Comparison of ENCODE assay signal across 8 cellular contexts in the genomic region with DNA sequence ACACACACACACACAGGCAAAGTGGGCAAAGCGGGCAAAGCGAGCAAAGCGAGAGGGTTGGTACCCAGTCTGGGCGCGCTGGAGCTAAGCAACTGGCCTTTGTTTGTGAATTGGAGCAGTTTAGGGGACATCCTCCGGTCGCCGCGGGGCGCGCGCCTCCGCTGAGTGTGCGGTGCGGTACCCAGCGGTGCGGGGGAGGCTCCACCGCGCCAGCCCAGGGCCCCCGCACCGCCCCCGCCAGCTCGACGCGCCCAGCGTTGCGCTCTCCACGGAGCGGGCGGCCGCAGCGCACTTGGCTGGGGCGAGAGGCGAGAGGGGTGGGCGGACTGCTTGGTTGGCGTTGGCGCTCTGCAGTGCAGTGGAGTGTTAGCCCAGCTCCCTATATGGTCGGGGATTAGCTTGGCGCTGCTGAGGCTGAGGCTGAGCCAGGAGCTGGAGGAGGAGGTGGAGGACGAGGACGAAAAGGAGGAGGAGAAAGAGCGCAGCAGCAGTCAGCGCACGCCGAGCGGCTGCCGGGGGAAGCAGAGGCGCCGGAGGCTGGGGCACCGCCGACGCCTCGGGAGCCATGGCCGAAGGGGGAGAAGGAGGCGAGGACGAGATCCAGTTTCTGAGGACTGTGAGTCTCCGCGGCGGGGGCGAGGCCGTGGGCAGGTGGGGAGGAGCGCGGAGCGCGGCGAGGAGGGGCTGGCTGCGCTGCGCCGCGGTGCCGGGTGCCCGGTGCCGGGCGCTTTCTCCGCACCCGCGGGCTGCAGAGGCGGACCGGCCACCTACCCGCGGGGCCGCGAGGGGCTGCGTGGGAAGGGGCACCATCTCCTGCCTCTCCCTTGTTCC. TPM values are rescaled to one million over a fixed set of nuclear protein-coding genes. Genes with fewer than 3 reads are reported as not detected.
DNase-seq lines count a peak whose midpoint lies in the region; ATAC-seq and TF ChIP-seq lines count a peak whose summit lies in the region.

A gene (plus strand): TSS at position 487 of the 831 bp plus-strand sequence. CDS start 79 bp downstream, at position 566.

- intact Hi-C loops in activated T-helper 1 cell treated with anti-CD3 and anti-CD28 coated beads, Interleukin-12 subunit alpha, Interleukin-12 subunit beta, Interleukin-2, Interleukin-4 antibody, amounts not matched to agents 30 ng/mL and 10 ng/mL and 1 ng/mL, durations not matched to agents 14 hours and 24 hours and 36 hours (cut with micrococcal nuclease): no loop called here

- peak; percentile 37; the same call in 1 of the 2 replicates for TF ChIP-seq CTCF in HEK293 (tag by site-specific recombination; IDR thresholded peaks at IDR 0.05)

- no peaks in the 10 kb centered on the region for H3K9me3 Mint-ChIP-seq in activated T-helper 1 cell treated with anti-CD3 and anti-CD28 coated beads, Interleukin-12 subunit alpha, Interleukin-12 subunit beta, Interleukin-2, Interleukin-4 antibody, amounts not matched to agents 30 ng/mL and 10 ng/mL and 1 ng/mL, durations not matched to agents 14 hours and 24 hours and 36 hours

- H3K27me3 Mint-ChIP-seq in activated T-helper 1 cell treated with anti-CD3 and anti-CD28 coated beads, Interleukin-12 subunit alpha, Interleukin-12 subunit beta, Interleukin-2, Interleukin-4 antibody, amounts not matched to agents 30 ng/mL and 10 ng/mL and 1 ng/mL, durations not matched to agents 14 hours and 24 hours and 36 hours (ENCODE audit: insufficient read depth): peaks cover 39% of the 10 kb centered on the region

- DNase-seq in adipocyte (ENCODE audit: low read depth): peak; percentile 24
- no peak for DNase-seq in activated T-helper 1 cell treated with anti-CD3 and anti-CD28 coated beads, Interleukin-12 subunit alpha, Interleukin-12 subunit beta, Interleukin-2, Interleukin-4 antibody, amounts not matched to agents 30 ng/mL and 10 ng/mL and 1 ng/mL, durations not matched to agents 14 hours and 24 hours and 36 hours (ENCODE audit: low spot score)
- DNase-seq in LoVo (ENCODE audit: low spot score): no peak
- no peak for DNase-seq in 8988T

- no peaks in the 10 kb centered on the region for H3K4me1 Mint-ChIP-seq in activated T-helper 1 cell treated with anti-CD3 and anti-CD28 coated beads, Interleukin-12 subunit alpha, Interleukin-12 subunit beta, Interleukin-2, Interleukin-4 antibody, amounts not matched to agents 30 ng/mL and 10 ng/mL and 1 ng/mL, durations not matched to agents 14 hours and 24 hours and 36 hours (ENCODE audit: low read depth)

- H3K27ac ChIP-seq in HEK293 (ENCODE audit: extremely low read depth, low read depth, low read length) (no peak within 1 kb of the TSS), iPS-18a (ENCODE audit: low read length) (no peak within 1 kb of the TSS)

- H3K9ac ChIP-seq in adipocyte (ENCODE audit: low read length) (no peak within 1 kb of the TSS), iPS-18a (ENCODE audit: low read length) (peak within 1 kb of the TSS; percentile 8), skeletal muscle satellite cell (ENCODE audit: low read depth, low read length) (no peak within 1 kb of the TSS)

- POLR2A ChIA-PET in HEK293 (lab: Yijun Ruan, JAX): no interaction called here

- peak within 1 kb of the TSS; percentile 61 for H3K4me2 ChIP-seq in skeletal muscle satellite cell (ENCODE audit: low read length)

- peaks cover 64% of the 10 kb centered on the region for H3K27me3 ChIP-seq in adipocyte (replicated peaks; ENCODE audit: control insufficient read depth, insufficient read depth, low read length)
- peaks cover 52% of the 10 kb centered on the region for H3K27me3 ChIP-seq in iPS-18a (ENCODE audit: control insufficient read depth, insufficient read depth, low read length)
- H3K27me3 ChIP-seq in skeletal muscle satellite cell (ENCODE audit: control insufficient read depth, insufficient read depth, low read length): peaks cover 94% of the 10 kb centered on the region

- H3K36me3 ChIP-seq in HEK293 (ENCODE audit: control insufficient read depth in 2 of 2, insufficient read depth in 1 of 2, low read length in 2 of 2) (no peaks in the 10 kb centered on the region), adipocyte (ENCODE audit: control insufficient read depth, insufficient read depth, low read length, severe bottlenecking) (no peaks in the 10 kb centered on the region), iPS-18a (ENCODE audit: control insufficient read depth, low read depth, low read length) (no peaks in the 10 kb centered on the region), skeletal muscle satellite cell (ENCODE audit: insufficient read depth, low read length) (no peaks in the 10 kb centered on the region)

- H3K9me3 ChIP-seq in HEK293 (ENCODE audit: control insufficient read depth, insufficient read depth, low read depth, low read length) (no peaks in the 10 kb centered on the region), adipocyte (ENCODE audit: control insufficient read depth, low read length) (no peaks in the 10 kb centered on the region), iPS-18a (ENCODE audit: control insufficient read depth, low read depth, low read length) (no peaks in the 10 kb centered on the region), skeletal muscle satellite cell (replicated peaks; ENCODE audit: low read length) (no peaks in the 10 kb centered on the region)

- no peak for ATAC-seq in HG02852 (IDR thresholded peaks at IDR 0.05; ENCODE audit: unreplicated experiment)

- no peak within 1 kb of the TSS for H3K27ac Mint-ChIP-seq in activated T-helper 1 cell treated with anti-CD3 and anti-CD28 coated beads, Interleukin-12 subunit alpha, Interleukin-12 subunit beta, Interleukin-2, Interleukin-4 antibody, amounts not matched to agents 30 ng/mL and 10 ng/mL and 1 ng/mL, durations not matched to agents 14 hours and 24 hours and 36 hours

- no peaks in the 10 kb centered on the region for H3K36me3 Mint-ChIP-seq in activated T-helper 1 cell treated with anti-CD3 and anti-CD28 coated beads, Interleukin-12 subunit alpha, Interleukin-12 subunit beta, Interleukin-2, Interleukin-4 antibody, amounts not matched to agents 30 ng/mL and 10 ng/mL and 1 ng/mL, durations not matched to agents 14 hours and 24 hours and 36 hours (ENCODE audit: low read depth)

- CTCF ChIA-PET in HEK293 (lab: Yijun Ruan, JAX): interaction anchor here (0.7 to 1.3 kb wide), 2 partner anchors 13 to 20 kb away, joined by 3 to 4 read pairs; no protein-coding TSS in a partner anchor

- no peaks in the 10 kb centered on the region for H3K4me1 ChIP-seq in HEK293 (ENCODE audit: control insufficient read depth, insufficient read depth, low read length)
- no peaks in the 10 kb centered on the region for H3K4me1 ChIP-seq in adipocyte (ENCODE audit: control insufficient read depth, insufficient read depth, low read length)
- peaks cover 6% of the 10 kb centered on the region for H3K4me1 ChIP-seq in iPS-18a (ENCODE audit: control insufficient read depth, low read depth, low read length)
- no peaks in the 10 kb centered on the region for H3K4me1 ChIP-seq in skeletal muscle satellite cell (ENCODE audit: control insufficient read depth, insufficient read depth, low read length)

- no peak within 1 kb of the TSS for H3K4me3 Mint-ChIP-seq in activated T-helper 1 cell treated with anti-CD3 and anti-CD28 coated beads, Interleukin-12 subunit alpha, Interleukin-12 subunit beta, Interleukin-2, Interleukin-4 antibody, amounts not matched to agents 30 ng/mL and 10 ng/mL and 1 ng/mL, durations not matched to agents 14 hours and 24 hours and 36 hours

- H3K4me3 ChIP-seq in HEK293 (ENCODE audit: low read depth, low read length): peak within 1 kb of the TSS; percentile 38
- no peak within 1 kb of the TSS for H3K4me3 ChIP-seq in adipocyte (ENCODE audit: low read length)
- peak within 1 kb of the TSS; percentile 60 for H3K4me3 ChIP-seq in iPS-18a (ENCODE audit: low read length)
- peak within 1 kb of the TSS; percentile 49 for H3K4me3 ChIP-seq in skeletal muscle satellite cell (ENCODE audit: low read length)

TF ChIP-seq in HEK293, 187 proteins besides CTCF, POLR2A, EP300 and RAD21 (continues in another document):
- TF ChIP-seq ZNF777 (tag by site-specific recombination; IDR thresholded peaks at IDR 0.05; ENCODE audit: borderline replicate concordance) (peak; percentile 54; the same call in 1 of the 2 replicates), ZFHX2 (tag by site-specific recombination; conservative IDR thresholded peaks at IDR 0.05) (peak; percentile 97), ZNF274 (IDR thresholded peaks at IDR 0.05; ENCODE audit: low read length) (no peak), ZNF274 (tag by site-specific recombination; IDR thresholded peaks at IDR 0.05; ENCODE audit: borderline replicate concordance) (no peak), ZNF157 (tag by site-specific recombination; IDR thresholded peaks at IDR 0.05) (no peak), SP2 (tag by site-specific recombination; IDR thresholded peaks at IDR 0.05) (0 out of 2 replicates have a peak, but pooled peaks have one; percentile 20), ZXDB (tag by site-specific recombination; IDR thresholded peaks at IDR 0.05) (no peak), ZBTB17 (tag by site-specific recombination; IDR thresholded peaks at IDR 0.05) (peak; percentile 76)
- TF ChIP-seq, protein P1, sequence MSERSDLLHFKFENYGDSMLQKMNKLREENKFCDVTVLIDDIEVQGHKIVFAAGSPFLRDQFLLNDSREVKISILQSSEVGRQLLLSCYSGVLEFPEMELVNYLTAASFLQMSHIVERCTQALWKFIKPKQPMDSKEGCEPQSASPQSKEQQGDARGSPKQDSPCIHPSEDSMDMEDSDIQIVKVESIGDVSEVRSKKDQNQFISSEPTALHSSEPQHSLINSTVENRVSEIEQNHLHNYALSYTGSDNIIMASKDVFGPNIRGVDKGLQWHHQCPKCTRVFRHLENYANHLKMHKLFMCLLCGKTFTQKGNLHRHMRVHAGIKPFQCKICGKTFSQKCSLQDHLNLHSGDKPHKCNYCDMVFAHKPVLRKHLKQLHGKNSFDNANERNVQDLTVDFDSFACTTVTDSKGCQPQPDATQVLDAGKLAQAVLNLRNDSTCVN (tag by site-specific recombination; optimal IDR thresholded peaks at IDR 0.05): peak; percentile 56

RNA-seq across cellular contexts. Expression of the gene that starts here (rescaled TPM):
- total RNA-seq in skeletal muscle satellite cell (2012; rRNA removed): not detected in 2 replicates
- 0.02 TPM in 1 of 2 replicates, not detected in the other for total RNA-seq in activated T-helper 1 cell treated with anti-CD3 and anti-CD28 coated beads, Interleukin-12 subunit alpha, Interleukin-12 subunit beta, Interleukin-2, Interleukin-4 antibody, amounts not matched to agents 30 ng/mL and 10 ng/mL and 1 ng/mL, durations not matched to agents 14 hours and 24 hours and 36 hours
